ENCODE assay signal across 9 cellular contexts in the genomic region with DNA sequence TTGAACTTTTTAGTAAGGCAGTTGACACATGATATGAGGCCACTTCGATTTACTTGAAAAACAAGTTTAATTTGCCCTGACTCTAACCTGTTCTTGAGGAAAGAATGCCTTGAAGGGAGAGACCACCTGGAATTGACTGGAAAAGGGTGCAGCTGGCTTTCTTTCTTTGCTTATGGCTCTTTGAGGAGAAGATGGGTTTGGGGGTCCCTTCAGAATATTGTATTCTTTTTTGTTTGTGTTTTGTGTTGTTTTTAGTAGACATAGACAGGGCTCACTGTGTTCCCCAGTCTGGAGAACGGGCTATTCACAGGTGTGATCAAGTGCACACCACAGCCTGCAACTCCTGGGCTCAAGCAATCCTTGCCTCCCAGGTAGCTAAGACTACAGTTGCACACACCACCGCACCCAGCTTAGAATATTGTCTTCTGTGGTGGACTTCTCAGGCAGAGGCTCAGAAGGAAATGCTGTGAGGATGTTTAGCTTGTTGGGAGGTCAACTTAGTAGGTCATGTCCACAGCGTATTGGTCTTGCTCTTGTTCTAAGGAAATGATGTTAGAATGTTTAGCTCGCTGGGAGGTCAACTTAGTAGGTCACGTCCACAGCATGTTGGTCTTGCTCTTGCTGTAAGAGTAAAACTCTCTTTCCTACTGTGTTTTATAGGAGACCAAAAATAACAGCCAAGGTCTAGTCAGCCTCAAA. TPM values are rescaled to one million over a fixed set of nuclear protein-coding genes. Genes with fewer than 3 reads are reported as not detected.
DNase-seq lines count a peak whose midpoint lies in the region; ATAC-seq and TF ChIP-seq lines count a peak whose summit lies in the region.
"Had no signal": no experiment of that assay in that cellular context is flagged by ENCODE, and none has a peak within 500 bp of the region (broad histone marks: within the 10 kb centered on the region; RNA-seq: fewer than 3 reads in every experiment).

No MANE protein-coding gene starts in this region.

- H4K8ac ChIP-seq in trophoblast cell (ENCODE audit: low read depth, low read length), result no peak overlapping the region

- no peak overlapping the region for H4K91ac ChIP-seq in trophoblast cell (ENCODE audit: low read depth, low read length)

- intact Hi-C loops in esophagus squamous epithelium (cut with DNase I), result no loop called here

- H3K36me3 ChIP-seq in ES-I3 (ENCODE audit: insufficient read depth, low read length) (peaks cover 14% of the 10 kb centered on the region), Peyer's patch (peaks cover 0 to 46% (median 3%) of the 10 kb centered on the region in 3 donors), esophagus squamous epithelium (peaks cover 11 to 48% (median 28%) of the 10 kb centered on the region in 3 donors), trophoblast cell (ENCODE audit: control insufficient read depth in 1 of 2, insufficient read depth in 2 of 2, low read length in 2 of 2) (peaks cover 24 to 35% of the 10 kb centered on the region in 2 experiments)

- no peak for TF ChIP-seq CTCF in Peyer's patch (IDR thresholded peaks at IDR 0.05)
- TF ChIP-seq CTCF in esophagus squamous epithelium (IDR thresholded peaks at IDR 0.05), result no peak

- peak overlapping the region; percentile 86 for H3K4me2 ChIP-seq in trophoblast cell (ENCODE audit: low read length)

- H3K27me3 ChIP-seq in Peyer's patch (no peaks in the 10 kb centered on the region), esophagus squamous epithelium (no peaks in the 10 kb centered on the region), trophoblast cell (ENCODE audit: insufficient read depth, low read length) (no peaks in the 10 kb centered on the region)

- H3K4ac ChIP-seq in trophoblast cell (ENCODE audit: low read depth, low read length), result no peak overlapping the region

- H3K9me3 ChIP-seq in ES-I3 (ENCODE audit: control insufficient read depth, insufficient read depth, low read length) (no peaks in the 10 kb centered on the region), Peyer's patch (no peaks in the 10 kb centered on the region), esophagus squamous epithelium (no peaks in the 10 kb centered on the region), trophoblast cell (ENCODE audit: insufficient read depth, low read depth, low read length) (peaks cover 2% of the 10 kb centered on the region)

- ATAC-seq in GM19035 (IDR thresholded peaks at IDR 0.05; ENCODE audit: unreplicated experiment), result no peak
- no peak for ATAC-seq in HG02938 (IDR thresholded peaks at IDR 0.05; ENCODE audit: unreplicated experiment)

- H3K9ac ChIP-seq in ES-I3 (ENCODE audit: low read depth, low read length) (peak overlapping the region; percentile 81; the same call in 1 of the 2 replicates), trophoblast cell (ENCODE audit: low read length) (no peak overlapping the region)

- H3K4me3 ChIP-seq in Peyer's patch (peak overlapping the region; percentile 50 to 89 (median 72)), esophagus squamous epithelium (peak overlapping the region; percentile 46 to 84 (median 68)), trophoblast cell (ENCODE audit: low read depth, low read length) (no peak overlapping the region)

- no peak overlapping the region for H2AFZ ChIP-seq in trophoblast cell (ENCODE audit: insufficient read depth, low read length, poor library complexity)

- peaks cover 9% of the 10 kb centered on the region for H3K79me2 ChIP-seq in trophoblast cell (ENCODE audit: control insufficient read depth, insufficient read depth, low read length, poor library complexity)

- H3K79me1 ChIP-seq in trophoblast cell (ENCODE audit: low read length), result peaks cover 10% of the 10 kb centered on the region

- H2BK12ac ChIP-seq in trophoblast cell (ENCODE audit: low read length), result no peak overlapping the region

- DNase-seq in Peyer's patch (no peak), esophagus squamous epithelium (lab: John Stamatoyannopoulos, UW) (no peak), trophoblast cell (no peak), hippocampal formation (lab: John Stamatoyannopoulos, UW) (no peak), cerebellum (ENCODE audit: low spot score) (no peak)
- DNase-seq: NCI-H510A treated with DMSO at 0.1 percent for 48 hours had no signal

- H3K4me1 ChIP-seq in ES-I3 (ENCODE audit: insufficient read depth, low read length) (no peaks in the 10 kb centered on the region), Peyer's patch (peaks cover 0 to 25% (median 10%) of the 10 kb centered on the region in 4 donors), esophagus squamous epithelium (peaks cover 12 to 28% (median 17%) of the 10 kb centered on the region in 3 donors), trophoblast cell (ENCODE audit: control insufficient read depth in 1 of 2, insufficient read depth in 2 of 2, low read length in 2 of 2) (peaks cover 3 to 9% of the 10 kb centered on the region in 2 experiments)

- 73 to 79% methylated on average over 5 to 6 of the region's 6 CpGs for WGBS in esophagus squamous epithelium, 2 donors
- WGBS in trophoblast cell (ENCODE audit: extremely low coverage, insufficient coverage, insufficient read length), result no CpG with 5 or more reads among the region's 6 CpGs

- no peak for TF ChIP-seq POLR2A in Peyer's patch (IDR thresholded peaks at IDR 0.05)
- TF ChIP-seq POLR2A in esophagus squamous epithelium (IDR thresholded peaks at IDR 0.05), result no peak

- H2AK5ac ChIP-seq in trophoblast cell (ENCODE audit: low read length), result no peak overlapping the region

- H3K23ac ChIP-seq in trophoblast cell (ENCODE audit: low read length), result no peak overlapping the region

- no peak overlapping the region for H2BK5ac ChIP-seq in trophoblast cell (ENCODE audit: low read depth, low read length, poor library complexity)

- H2BK120ac ChIP-seq in trophoblast cell (ENCODE audit: insufficient read depth, low read length, poor library complexity), result no peak overlapping the region

- peak overlapping the region in 1 of 4 donors; percentile 99 for H3K27ac ChIP-seq in Peyer's patch
- H3K27ac ChIP-seq in esophagus squamous epithelium, result peak overlapping the region in 3 of 4 donors; percentile 96 to 99 (median 99)
- H3K27ac ChIP-seq in trophoblast cell (ENCODE audit: low read depth, low read length), result no peak overlapping the region

- no peak overlapping the region for H3K18ac ChIP-seq in trophoblast cell (ENCODE audit: low read length)

- H3K14ac ChIP-seq in trophoblast cell (ENCODE audit: low read length), result no peak overlapping the region

- H4K12ac ChIP-seq in trophoblast cell (ENCODE audit: low read depth, low read length), result no peak overlapping the region

RNA-seq across cellular contexts. Expression of a gene that starts 1.5 kb away (rescaled TPM):
- total RNA-seq in Peyer's patch (10 to 100 TPM in 2 of 4 donors, 1 to 10 TPM in 1, not detected in 1; 4.6 to 14.2 (median 13.5) TPM), esophagus squamous epithelium (1 to 10 TPM in 3 of 4 donors, under 1 TPM in 1; 0.79 to 4.5 (median 3.3) TPM), cerebellum (1.5 TPM)
- 0.55 and 0.58 TPM in 2 replicates for polyA plus RNA-seq in trophoblast cell (2013)

RNA-seq across cellular contexts. Expression of a gene that starts 1.7 kb away (rescaled TPM):
- total RNA-seq in Peyer's patch, result 100 to 1,000 TPM; 113 to 214 (median 176) TPM
- 100 to 1,000 TPM in 1 of 4 donors, 10 to 100 TPM in 3; 55.4 to 114 (median 79.3) TPM for total RNA-seq in esophagus squamous epithelium
- 22.2 and 25.2 TPM in 2 replicates for polyA plus RNA-seq in trophoblast cell (2013)
- 46.2 TPM for total RNA-seq in cerebellum

RNA-seq across cellular contexts. Expression of a gene that starts 14.2 kb away (rescaled TPM):
- total RNA-seq in Peyer's patch (10 to 100 TPM in 1 of 4 donors, 1 to 10 TPM in 2, not detected in 1; 2.6 to 11.3 (median 3.9) TPM), esophagus squamous epithelium (1 to 10 TPM in 1 of 4 donors, under 1 TPM in 2, not detected in 1; 0.42 to 3.7 (median 0.95) TPM), cerebellum (0.54 TPM)
- 0.21 and 0.33 TPM in 2 replicates for polyA plus RNA-seq in trophoblast cell (2013)

RNA-seq across cellular contexts. Expression of a gene that starts 19.7 kb away (rescaled TPM):
- total RNA-seq in Peyer's patch, result 100 to 1,000 TPM; 114 to 289 (median 200) TPM
- total RNA-seq in esophagus squamous epithelium, result 100 to 1,000 TPM; 100 to 256 (median 116) TPM
- 67.4 and 69.1 TPM in 2 replicates for polyA plus RNA-seq in trophoblast cell (2013)
- 19.6 TPM for total RNA-seq in cerebellum

RNA-seq across cellular contexts. Expression of a gene that starts 22.1 kb away (rescaled TPM):
- total RNA-seq in Peyer's patch (100 to 1,000 TPM in 3 of 4 donors, 10 to 100 TPM in 1; 53.6 to 820 (median 644) TPM), esophagus squamous epithelium (10 to 100 TPM; 10.5 to 13.5 (median 12.8) TPM), cerebellum (2.5 TPM)
- 15.8 and 16.8 TPM in 2 replicates for polyA plus RNA-seq in trophoblast cell (2013)
